In genomic region chr15:85828869-85829268, GRCh38 we compare ENCODE assay signal across 24 cellular contexts. TPM values are rescaled to one million over a fixed set of nuclear protein-coding genes. Genes with fewer than 3 reads are reported as not detected.
A peak's percentile ranks its signal among the peaks of the same experiment; 100 is the strongest.
DNase-seq lines count a peak whose midpoint lies in the region; ATAC-seq and TF ChIP-seq lines count a peak whose summit lies in the region.
"Had no signal": no experiment of that assay in that cellular context is flagged by ENCODE, and none has a peak within 500 bp of the region (broad histone marks: within the 10 kb centered on the region; RNA-seq: fewer than 3 reads in every experiment).

No MANE protein-coding gene starts in this region.

- DNase-seq in Ammon's horn (ENCODE audit: low spot score): peak; percentile 34
- DNase-seq in HFF-Myc (ENCODE audit: extremely low read depth, low read depth): peak; percentile 14
- peak; percentile 13 for DNase-seq in NCI-H446 treated with DMSO at 0.1 percent for 48 hours (lab: John Stamatoyannopoulos, UW)
- DNase-seq in NCI-H510A (lab: John Stamatoyannopoulos, UW): no peak
- no peak for DNase-seq in head of caudate nucleus
- DNase-seq: activated CD4-positive, alpha-beta T cell treated with anti-CD3 and anti-CD28 coated beads for 36 hours; activated gamma-delta T cell; BE2C; colonic mucosa; DMS79; esophagus squamous epithelium; GM23248; hypothalamus; left lung; naive B cell; NCI-H1092 treated with DMSO at 0.1 percent for 48 hours; NCI-H2081; SK-N-SH; T-helper 17 cell had no signal

- H3K9me3 Mint-ChIP-seq in brain: no peaks in the 10 kb centered on the region
- H3K9me3 Mint-ChIP-seq: naive B cell, type B pancreatic cell had no signal

- H3K4me3 ChIP-seq in HFF-Myc (replicated peaks; ENCODE audit: low read depth, low read length): no peak overlapping the region
- H3K4me3 ChIP-seq: colonic mucosa, esophagus squamous epithelium, GM23248, left lung, skin epidermis had no signal

- H3K36me3 Mint-ChIP-seq in brain: no peaks in the 10 kb centered on the region
- H3K36me3 Mint-ChIP-seq: naive B cell, type B pancreatic cell had no signal

- ATAC-seq in GM18870 (IDR thresholded peaks at IDR 0.05; ENCODE audit: unreplicated experiment) (no peak), GM18858 (IDR thresholded peaks at IDR 0.05; ENCODE audit: unreplicated experiment) (no peak)
- ATAC-seq: activated CD4-positive, alpha-beta T cell treated with anti-CD3 and anti-CD28 coated beads for 36 hours; left lung; T-helper 17 cell had no signal

- peak overlapping the region in 3 of 5 experiments; percentile 14 to 88 (median 81) for H3K27ac Mint-ChIP-seq in brain
- H3K27ac Mint-ChIP-seq: activated CD4-positive, alpha-beta T cell treated with anti-CD3 and anti-CD28 coated beads for 36 hours; T-helper 17 cell; type B pancreatic cell had no signal

- peaks cover 3% of the 10 kb centered on the region for H3K27me3 Mint-ChIP-seq in brain
- H3K27me3 Mint-ChIP-seq: activated CD4-positive, alpha-beta T cell treated with anti-CD3 and anti-CD28 coated beads for 36 hours had no signal

- peaks cover 52% of the 10 kb centered on the region for H3K4me1 Mint-ChIP-seq in brain
- H3K4me1 Mint-ChIP-seq: activated CD4-positive, alpha-beta T cell treated with anti-CD3 and anti-CD28 coated beads for 36 hours had no signal

- no peak overlapping the region for H3K4me3 Mint-ChIP-seq in brain
- H3K4me3 Mint-ChIP-seq: activated CD4-positive, alpha-beta T cell treated with anti-CD3 and anti-CD28 coated beads for 36 hours; naive B cell; T-helper 17 cell; type B pancreatic cell had no signal

- intact Hi-C loops in head of caudate nucleus (cut with DNase I): no loop called here

- TF ChIP-seq CTCF in HFF-Myc (IDR thresholded peaks at IDR 0.05; ENCODE audit: low read depth, low read length, missing control alignments): no peak
- no peak for TF ChIP-seq CTCF in brain (conservative IDR thresholded peaks at IDR 0.05)

RNA-seq across cellular contexts. Expression of gene KLHL25, which starts 34.1 kb away (rescaled TPM):
- polyA plus RNA-seq in brain (ENCODE audit: insufficient read depth, low read depth, low replicate concordance): 14.7 TPM

Comparison
In these comparisons a context has a peak if more than half of its experiments do, and no peak if none do; other contexts are left out.
1. DNase-seq: peak in Ammon's horn (single experiment), HFF-Myc (single experiment) and NCI-H446 treated with DMSO at 0.1 percent for 48 hours (single experiment); none in NCI-H510A (single experiment) and head of caudate nucleus (0 of 42).